ENCODE assay signal across 27 cellular contexts in genomic region chr18:36658611-36659010, GRCh38.
"Had no signal": no experiment of that assay in that cellular context is flagged by ENCODE, and none has a peak within 500 bp of the region (broad histone marks: within the 10 kb centered on the region; RNA-seq: fewer than 3 reads in every experiment).

No MANE protein-coding gene starts in this region.

- H3K9me3 Mint-ChIP-seq: immature natural killer cell; memory B cell; mesothelial cell of epicardium; natural killer cell treated with Interleukin-12 subunit alpha and Interleukin-12 subunit beta and Interleukin-15 and Interleukin-18, amount 100 ng/mL, for 72 hours; neural crest cell; stimulated activated memory B cell treated with anti-CD40 and anti-IgM and Interleukin-4, amounts not matched to agents 10 μg/mL and 1 μg/mL and 100 μg/mL, for 72 hours; type B pancreatic cell had no signal

- H3K4me1 ChIP-seq: lower lobe of right lung, parathyroid adenoma, spleen, testis had no signal

- H3K4me3 Mint-ChIP-seq: immature natural killer cell; memory B cell; mesothelial cell of epicardium; naive B cell; natural killer cell treated with Interleukin-12 subunit alpha and Interleukin-12 subunit beta and Interleukin-15 and Interleukin-18, amount 100 ng/mL, for 72 hours; neural crest cell; stimulated activated memory B cell treated with anti-CD40 and anti-IgM and Interleukin-4, amounts not matched to agents 10 μg/mL and 1 μg/mL and 100 μg/mL, for 72 hours; type B pancreatic cell had no signal

- H3K4me3 ChIP-seq: dorsolateral prefrontal cortex, esophagus muscularis mucosa, lower lobe of right lung, mucosa of descending colon, skin epidermis, spleen, testis, tibial artery had no signal

- H3K27ac Mint-ChIP-seq: immature natural killer cell; memory B cell; mesothelial cell of epicardium; naive B cell; natural killer cell treated with Interleukin-12 subunit alpha and Interleukin-12 subunit beta and Interleukin-15 and Interleukin-18, amount 100 ng/mL, for 72 hours; progenitor cell of endocrine pancreas; stimulated activated memory B cell treated with anti-CD40 and anti-IgM and Interleukin-4, amounts not matched to agents 10 μg/mL and 1 μg/mL and 100 μg/mL, for 72 hours; type B pancreatic cell had no signal

- H3K36me3 ChIP-seq: esophagus muscularis mucosa, lower lobe of right lung, spleen had no signal

- H3K27ac ChIP-seq: dorsolateral prefrontal cortex, esophagus muscularis mucosa, lower lobe of right lung, parathyroid adenoma, spleen, testis, tibial artery had no signal

- H3K4me1 Mint-ChIP-seq: immature natural killer cell; memory B cell; naive B cell; neural crest cell; stimulated activated memory B cell treated with anti-CD40 and anti-IgM and Interleukin-4, amounts not matched to agents 10 μg/mL and 1 μg/mL and 100 μg/mL, for 72 hours had no signal

- H3K36me3 Mint-ChIP-seq: immature natural killer cell; memory B cell; mesothelial cell of epicardium; naive B cell; natural killer cell treated with Interleukin-12 subunit alpha and Interleukin-12 subunit beta and Interleukin-15 and Interleukin-18, amount 100 ng/mL, for 72 hours; stimulated activated memory B cell treated with anti-CD40 and anti-IgM and Interleukin-4, amounts not matched to agents 10 μg/mL and 1 μg/mL and 100 μg/mL, for 72 hours; type B pancreatic cell had no signal

- DNase-seq: dorsolateral prefrontal cortex; effector CD4-positive, alpha-beta T cell; foreskin melanocyte; hypothalamus; immature natural killer cell; islet precursor cell; left ventricle myocardium superior; lower lobe of right lung; mucosa of descending colon; naive B cell; right cardiac atrium; spleen; stimulated activated CD4-positive, alpha-beta T cell treated with anti-CD3 and anti-CD28 coated beads, Interleukin-4, amount 100 ng/mL, for 4 hours; stimulated activated naive CD8-positive, alpha-beta T cell treated with anti-CD3 and anti-CD28 coated beads, Interleukin-15, Interleukin-2, amounts not matched to agents 100 U/mL and 50 U/mL, for 24 hours; substantia nigra; testis; tibial artery had no signal

- ATAC-seq: left ventricle myocardium superior; lower lobe of right lung; mucosa of descending colon; right cardiac atrium; stimulated activated memory B cell treated with anti-CD40 and anti-IgM and Interleukin-4, amounts not matched to agents 10 μg/mL and 1 μg/mL and 100 μg/mL, for 72 hours; stimulated activated naive CD8-positive, alpha-beta T cell treated with anti-CD3 and anti-CD28 coated beads, Interleukin-15, Interleukin-2, amounts not matched to agents 100 U/mL and 50 U/mL, for 24 hours had no signal

- H3K9me3 ChIP-seq: esophagus muscularis mucosa, lower lobe of right lung, mucosa of descending colon, spleen, testis, tibial artery had no signal

- H3K27me3 Mint-ChIP-seq: type B pancreatic cell had no signal

- H3K27me3 ChIP-seq: dorsolateral prefrontal cortex, esophagus muscularis mucosa, testis, tibial artery had no signal
